ENCODE assay signal across 8 cellular contexts in the genomic region with DNA sequence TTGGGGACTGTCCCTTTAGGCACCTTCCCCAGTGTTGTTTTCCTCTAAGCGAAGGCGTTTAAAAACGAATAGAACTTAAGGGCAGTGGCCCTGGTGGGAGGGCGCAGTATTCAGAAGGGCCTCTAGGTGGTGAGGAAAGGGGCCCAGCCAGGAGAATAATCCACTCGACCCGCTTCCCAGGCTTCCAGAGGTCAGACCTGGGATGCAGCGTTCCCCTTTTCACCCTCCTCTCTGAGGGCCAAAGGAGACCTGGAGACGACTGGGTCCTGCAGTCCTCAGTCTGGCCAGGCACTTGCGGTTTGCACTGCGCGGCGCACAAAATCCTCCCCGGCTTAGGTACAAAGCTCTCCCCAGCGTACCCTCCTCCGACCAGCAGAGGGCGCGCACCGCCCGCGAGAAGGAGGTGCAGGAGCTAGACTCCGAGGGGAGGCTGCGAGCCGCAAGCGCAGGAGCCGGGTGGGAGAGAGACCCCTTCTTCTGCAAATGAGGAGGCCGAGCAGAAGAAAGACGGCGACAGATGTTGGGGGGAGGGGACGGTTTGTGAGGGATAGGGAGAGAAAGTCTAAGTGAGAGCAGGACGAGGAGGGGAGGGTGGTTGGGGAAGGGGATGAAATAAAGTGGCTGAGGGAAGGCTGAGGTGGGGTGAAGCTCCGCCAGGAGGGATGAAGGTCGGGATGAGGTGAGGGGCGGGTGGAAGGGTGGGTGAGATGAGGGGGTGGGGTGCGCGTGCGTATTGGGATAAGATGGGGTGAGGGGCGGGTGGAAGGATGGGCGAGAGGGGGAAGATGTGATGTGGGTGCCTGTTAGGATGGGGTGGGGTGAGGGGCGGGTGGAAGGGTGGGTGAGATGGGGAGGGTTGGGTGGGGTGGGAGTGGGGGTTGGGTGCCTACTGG. TPM values are rescaled to one million over a fixed set of nuclear protein-coding genes. Genes with fewer than 3 reads are reported as not detected.
DNase-seq lines count a peak whose midpoint lies in the region; ATAC-seq lines count a peak whose summit lies in the region.

No MANE protein-coding gene starts in this region.

- H2BK12ac ChIP-seq in mesenchymal stem cell (ENCODE audit: low read length in 2 of 2) = no peak overlapping the region

- peak overlapping the region in 1 of 2 experiments; percentile 61 for H3K4me3 ChIP-seq in mesenchymal stem cell (ENCODE audit: insufficient read depth in 1 of 2, low read depth in 1 of 2, low read length in 2 of 2)

- H3K23ac ChIP-seq in mesenchymal stem cell (ENCODE audit: low read length in 2 of 2) = no peak overlapping the region

- no peak overlapping the region for H3K18ac ChIP-seq in mesenchymal stem cell (ENCODE audit: low read depth in 1 of 2, low read length in 2 of 2)

- ATAC-seq in GM19455 (IDR thresholded peaks at IDR 0.05; ENCODE audit: unreplicated experiment) = peak; percentile 89

- no peak overlapping the region for H4K8ac ChIP-seq in mesenchymal stem cell (ENCODE audit: low read length)

- no peak overlapping the region for H4K91ac ChIP-seq in mesenchymal stem cell (ENCODE audit: low read length)

- 2% methylated on average over 36 of the region's 39 CpGs for WGBS in mesenchymal stem cell

- peaks cover 18% of the 10 kb centered on the region for H3K4me1 ChIP-seq in mesenchymal stem cell (ENCODE audit: control insufficient read depth, insufficient read depth, low read depth, low read length)

- no peaks in the 10 kb centered on the region for H3K9me3 ChIP-seq in mesenchymal stem cell (ENCODE audit: control insufficient read depth, low read length)

- H3K27me3 ChIP-seq in mesenchymal stem cell (ENCODE audit: control insufficient read depth in 1 of 2, insufficient read depth in 1 of 2, low read length in 2 of 2) = peaks cover 88 to 90% of the 10 kb centered on the region in 2 experiments

- H3K27ac ChIP-seq in mesenchymal stem cell (ENCODE audit: low read length, poor library complexity, severe bottlenecking) = no peak overlapping the region

- no peaks in the 10 kb centered on the region for H3K79me1 ChIP-seq in mesenchymal stem cell (replicated peaks; ENCODE audit: low read length, poor library complexity, severe bottlenecking)

- no peaks in the 10 kb centered on the region for H3K36me3 ChIP-seq in mesenchymal stem cell (ENCODE audit: control insufficient read depth in 1 of 2, insufficient read depth in 2 of 2, low read depth in 1 of 2, low read length in 2 of 2)

- no peak overlapping the region for H2BK120ac ChIP-seq in mesenchymal stem cell (ENCODE audit: low read depth, low read length)

- H3K4me2 ChIP-seq in mesenchymal stem cell (ENCODE audit: low read length, poor library complexity, severe bottlenecking) = peak overlapping the region; percentile 66

- H3K4ac ChIP-seq in mesenchymal stem cell (ENCODE audit: low read depth in 1 of 2, low read length in 2 of 2) = no peak overlapping the region

- no peak overlapping the region for H3K14ac ChIP-seq in mesenchymal stem cell (ENCODE audit: low read length in 2 of 2)

- H2AFZ ChIP-seq in mesenchymal stem cell (ENCODE audit: low read depth, low read length) = peak overlapping the region; percentile 18

- no peak overlapping the region for H3K9ac ChIP-seq in mesenchymal stem cell (ENCODE audit: low read length)

- DNase-seq in CMK (ENCODE audit: low read depth) (peak; percentile 74), HK-2 (ENCODE audit: unreplicated experiment) (peak; percentile 85), NCI-H82 treated with DMSO at 0.1 percent for 48 hours (lab: John Stamatoyannopoulos, UW; ENCODE audit: unreplicated experiment) (peak; percentile 79), mesenchymal stem cell (peak; percentile 69)
- DNase-seq in activated CD8-positive, alpha-beta memory T cell treated with anti-CD3 and anti-CD28 coated beads for 1 hour (ENCODE audit: extremely low read depth in 1 of 2, low read depth in 1 of 2) = peak; percentile 55 to 77
- DNase-seq in effector CD8-positive, alpha-beta T cell (lab: John Stamatoyannopoulos, UW) = peak; percentile 74
- DNase-seq in stimulated activated CD8-positive, alpha-beta memory T cell treated with anti-CD3 and anti-CD28 coated beads, Interleukin-15, amount 100 ng/mL, for 48 hours (ENCODE audit: low read depth in 2 of 2) = peak; percentile 74

- no peak overlapping the region for H2AK5ac ChIP-seq in mesenchymal stem cell (ENCODE audit: low read length, severe bottlenecking)

- H2BK5ac ChIP-seq in mesenchymal stem cell (ENCODE audit: low read depth, low read length, poor library complexity, severe bottlenecking) = no peak overlapping the region

- no peak overlapping the region for H2BK15ac ChIP-seq in mesenchymal stem cell (ENCODE audit: low read depth, poor library complexity, severe bottlenecking)

RNA-seq across cellular contexts. Expression of a gene that starts 4.9 kb away (rescaled TPM):
- polyA plus RNA-seq in mesenchymal stem cell (2013, experiment 1 of 2) = not detected
- polyA plus RNA-seq in mesenchymal stem cell (2013, experiment 2 of 2) = not detected

RNA-seq across cellular contexts. Expression of a gene that starts 13.1 kb away (rescaled TPM):
- polyA plus RNA-seq in mesenchymal stem cell (2013, experiment 1 of 2) = not detected
- polyA plus RNA-seq in mesenchymal stem cell (2013, experiment 2 of 2) = not detected

RNA-seq across cellular contexts. Expression of a gene that starts 20.6 kb away (rescaled TPM):
- 0.03 TPM for polyA plus RNA-seq in mesenchymal stem cell (2013, experiment 1 of 2)
- polyA plus RNA-seq in mesenchymal stem cell (2013, experiment 2 of 2) = not detected
